8 cellular contexts compared by ENCODE assay signal in the genomic region with DNA sequence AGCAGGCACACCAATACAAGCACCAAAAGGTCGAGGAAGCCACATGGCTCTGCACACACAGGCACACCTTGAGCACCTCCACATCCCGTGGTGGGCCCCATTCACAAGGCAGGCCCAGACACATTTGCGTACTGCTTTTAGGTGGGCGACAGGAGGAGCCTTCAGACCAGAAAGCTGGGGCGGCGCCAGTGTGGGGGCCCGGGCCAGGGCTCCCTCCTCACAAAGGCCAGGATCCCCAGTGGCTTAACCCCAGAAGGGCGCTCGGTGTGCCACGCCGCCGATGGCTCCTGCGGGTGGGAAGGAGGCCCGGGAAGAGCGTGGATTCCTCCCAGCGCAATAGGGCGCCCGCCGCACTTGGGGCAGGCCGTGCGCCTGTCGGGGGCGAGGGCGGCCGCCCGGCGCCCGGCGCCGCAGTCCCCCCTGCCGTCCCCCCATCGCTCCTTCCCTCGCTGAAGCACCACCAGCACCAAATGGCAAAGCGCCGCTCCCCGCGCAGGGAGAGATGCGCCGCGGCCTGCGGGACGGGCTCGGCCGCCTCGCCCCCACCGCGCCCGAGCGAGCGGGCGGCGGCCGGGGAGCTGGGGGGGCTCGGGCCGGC. TPM values are rescaled to one million over a fixed set of nuclear protein-coding genes. Genes with fewer than 3 reads are reported as not detected.
A peak's percentile ranks its signal among the peaks of the same experiment; 100 is the strongest.
DNase-seq lines count a peak whose midpoint lies in the region; ATAC-seq and TF ChIP-seq lines count a peak whose summit lies in the region.

No MANE protein-coding gene starts in this region.

- H3K27ac Mint-ChIP-seq in activated naive CD8-positive, alpha-beta T cell treated with anti-CD3 and anti-CD28 coated beads, Interleukin-2, amount 50 U/mL, for 24 hours = no peak overlapping the region

- WGBS in right cardiac atrium = 2% methylated on average over 55 of the region's 55 CpGs

- no peak overlapping the region for H3K4me3 ChIP-seq in KMS-11 (IDR thresholded peaks at IDR 0.05; ENCODE audit: insufficient read depth, low read depth, low read length)
- peak overlapping the region; percentile 74 for H3K4me3 ChIP-seq in right cardiac atrium (ENCODE audit: low read length)

- no peaks in the 10 kb centered on the region for H3K79me2 ChIP-seq in KMS-11 (ENCODE audit: insufficient read depth, low read depth)

- intact Hi-C loops in right cardiac atrium (cut with DNase I) = no loop called here

- H3K9me3 ChIP-seq in right cardiac atrium (ENCODE audit: control insufficient read depth, low read length) = no peaks in the 10 kb centered on the region

- H3K36me3 Mint-ChIP-seq in activated naive CD8-positive, alpha-beta T cell treated with anti-CD3 and anti-CD28 coated beads, Interleukin-2, amount 50 U/mL, for 24 hours (ENCODE audit: low read depth) = no peaks in the 10 kb centered on the region

- DNase-seq in C1 segment of cervical spinal cord (lab: John Stamatoyannopoulos, UW) = peak in 11 of 14 donors; percentile 59 to 86 (median 73)
- no peak for DNase-seq in activated naive CD8-positive, alpha-beta T cell treated with anti-CD3 and anti-CD28 coated beads, Interleukin-2, amount 50 U/mL, for 24 hours
- DNase-seq in right cardiac atrium = peak; percentile 70 to 87 (median 84)
- peak; percentile 88 for DNase-seq in retina
- no peak for DNase-seq in ureter (ENCODE audit: low spot score)
- DNase-seq in activated CD4-positive, alpha-beta T cell treated with anti-CD3 and anti-CD28 coated beads for 1 hour = no peak
- no peak for DNase-seq in stimulated activated CD4-positive, alpha-beta T cell treated with anti-CD3 and anti-CD28 coated beads, Interleukin-15, amount 100 ng/mL, for 24 hours

- H3K27me3 Mint-ChIP-seq in activated naive CD8-positive, alpha-beta T cell treated with anti-CD3 and anti-CD28 coated beads, Interleukin-2, amount 50 U/mL, for 24 hours = peaks cover 46% of the 10 kb centered on the region

- no peaks in the 10 kb centered on the region for H3K9me3 Mint-ChIP-seq in activated naive CD8-positive, alpha-beta T cell treated with anti-CD3 and anti-CD28 coated beads, Interleukin-2, amount 50 U/mL, for 24 hours

- ATAC-seq in activated naive CD8-positive, alpha-beta T cell treated with anti-CD3 and anti-CD28 coated beads, Interleukin-2, amount 50 U/mL, for 24 hours = peak; percentile 51
- peak in 1 of 2 donors; percentile 0 for ATAC-seq in right cardiac atrium

- H4K20me1 ChIP-seq in KMS-11 (ENCODE audit: insufficient read depth) = no peaks in the 10 kb centered on the region

- no peak overlapping the region for H3K9ac ChIP-seq in KMS-11

- peak overlapping the region; percentile 49; the same call in 1 of the 2 replicates for H3K4me2 ChIP-seq in KMS-11

- peak overlapping the region; percentile 56; the same call in 1 of the 2 replicates for H2AFZ ChIP-seq in KMS-11 (ENCODE audit: low read depth)

- H3K4me1 Mint-ChIP-seq in activated naive CD8-positive, alpha-beta T cell treated with anti-CD3 and anti-CD28 coated beads, Interleukin-2, amount 50 U/mL, for 24 hours = peaks cover 25% of the 10 kb centered on the region

- peak overlapping the region; percentile 19 for H3K4me3 Mint-ChIP-seq in activated naive CD8-positive, alpha-beta T cell treated with anti-CD3 and anti-CD28 coated beads, Interleukin-2, amount 50 U/mL, for 24 hours

- H3K27me3 ChIP-seq in KMS-11 (ENCODE audit: insufficient read depth, low read depth) = peaks cover 96% of the 10 kb centered on the region
- no peaks in the 10 kb centered on the region for H3K27me3 ChIP-seq in right cardiac atrium (ENCODE audit: control insufficient read depth, insufficient read depth)

- no peak for TF ChIP-seq CTCF in KMS-11 (conservative IDR thresholded peaks at IDR 0.05; ENCODE audit: low read depth, low read length)

- H3K27ac ChIP-seq in KMS-11 = no peak overlapping the region
- peak overlapping the region; percentile 88 for H3K27ac ChIP-seq in right cardiac atrium (ENCODE audit: low read length)

- no peaks in the 10 kb centered on the region for H3K36me3 ChIP-seq in KMS-11 (ENCODE audit: insufficient read depth)

- H3K4me1 ChIP-seq in KMS-11 (ENCODE audit: low read depth, poor library complexity, severe bottlenecking) (peaks cover 4% of the 10 kb centered on the region), right cardiac atrium (ENCODE audit: control insufficient read depth, insufficient read depth, low read length) (peaks cover 13% of the 10 kb centered on the region)

RNA-seq across cellular contexts. Expression of gene SMARCD3, which starts 2.9 kb away (rescaled TPM):
- 100 to 1,000 TPM; 149 to 291 (median 238) TPM for total RNA-seq in right cardiac atrium
- 141 TPM for polyA plus RNA-seq in right cardiac atrium
- total RNA-seq in ureter = 67.4 TPM

RNA-seq across cellular contexts. Expression of gene CHPF2, which starts 19.1 kb away (rescaled TPM):
- total RNA-seq in right cardiac atrium = 10 to 100 TPM; 22.2 to 35.3 (median 27.0) TPM
- 15.5 TPM for polyA plus RNA-seq in right cardiac atrium
- 43.0 TPM for total RNA-seq in ureter

RNA-seq across cellular contexts. Expression of gene ABCF2, which starts 24.4 kb away (rescaled TPM):
- 10 to 100 TPM; 24.6 to 34.5 (median 26.3) TPM for total RNA-seq in right cardiac atrium
- 17.8 TPM for polyA plus RNA-seq in right cardiac atrium
- 33.9 TPM for total RNA-seq in ureter

RNA-seq across cellular contexts. Expression of gene H2BK1, which starts 41.1 kb away (rescaled TPM):
- not detected for total RNA-seq in right cardiac atrium
- polyA plus RNA-seq in right cardiac atrium = not detected
- total RNA-seq in ureter = not detected

Comparison
In these comparisons a context has a peak if more than half of its experiments do, and no peak if none do; other contexts are left out.
1. DNase-seq: peak in C1 segment of cervical spinal cord (11 of 14), right cardiac atrium (3 of 3) and retina (single experiment); none in activated naive CD8-positive, alpha-beta T cell treated with anti-CD3 and anti-CD28 coated beads, Interleukin-2, amount 50 U/mL, for 24 hours (single experiment), ureter (single experiment), activated CD4-positive, alpha-beta T cell treated with anti-CD3 and anti-CD28 coated beads for 1 hour (single experiment) and stimulated activated CD4-positive, alpha-beta T cell treated with anti-CD3 and anti-CD28 coated beads, Interleukin-15, amount 100 ng/mL, for 24 hours (single experiment).